ENCODE assay signal across 8 cellular contexts in the genomic region with DNA sequence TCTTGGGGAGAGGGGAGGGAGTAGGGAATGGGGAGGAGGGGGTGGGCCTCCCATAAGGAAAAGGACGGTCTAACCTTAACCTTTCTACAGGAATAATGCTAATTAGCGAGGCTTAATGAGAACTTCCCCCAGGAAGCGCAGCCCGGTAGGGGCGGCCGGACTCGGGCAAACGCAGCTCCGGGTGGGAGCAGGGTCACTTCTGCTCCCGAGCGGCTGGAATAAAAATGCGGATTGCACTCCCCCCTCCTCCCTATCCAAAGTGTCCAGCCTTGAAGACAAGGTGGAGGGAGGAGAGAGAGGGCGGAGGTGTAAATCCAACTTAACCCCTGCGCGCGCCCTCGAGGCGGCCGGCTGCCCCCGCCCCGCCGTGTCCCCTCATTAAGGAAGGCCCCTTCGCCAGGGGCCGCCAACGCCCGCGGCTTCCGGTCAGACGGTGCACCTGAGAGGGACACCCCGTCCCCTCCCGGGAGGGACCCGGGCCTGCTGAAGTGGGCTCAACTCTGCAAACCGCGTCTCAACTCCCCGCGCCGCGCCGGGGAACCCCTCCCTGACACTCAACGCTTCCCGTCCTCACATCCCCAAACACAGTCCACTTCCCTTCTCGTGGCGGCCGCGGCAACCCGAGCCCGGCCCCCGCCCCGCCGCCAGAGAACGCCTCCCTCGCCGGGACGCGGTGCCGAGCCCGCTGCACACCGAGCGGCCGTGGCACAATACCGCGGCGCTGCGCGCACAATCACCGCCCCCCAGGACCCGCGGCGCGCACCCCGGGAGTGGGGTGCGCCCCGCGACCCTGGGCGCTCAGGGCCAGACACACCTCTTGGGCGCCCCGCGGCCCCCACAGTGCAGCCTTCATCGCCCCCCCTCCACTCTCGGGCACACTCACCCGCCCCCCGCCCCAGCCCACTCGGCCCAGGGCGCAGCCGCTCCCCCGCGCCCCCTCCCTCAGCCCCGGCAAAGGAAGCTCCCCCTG.
DNase-seq lines count a peak whose midpoint lies in the region; ATAC-seq and TF ChIP-seq lines count a peak whose summit lies in the region.

No MANE protein-coding gene starts in this region.

- peak overlapping the region; percentile 53 for H3K23ac ChIP-seq in IMR-90 (ENCODE audit: low read depth, low read length)

- POLR2A ChIA-PET in IMR-90 (lab: Charles Lee; ENCODE audit: unreplicated experiment) = interaction anchor here (0.6 to 0.7 kb wide), 3 partner anchors 19 to 135 kb away, joined by 3 to 8 read pairs (median 3); no protein-coding TSS in a partner anchor
- POLR2A ChIA-PET in activated B cell treated with CpG ODN at 0.5 μM for 24 hours (lab: Charles Lee) = no interaction called here

- H2BK20ac ChIP-seq in IMR-90 (ENCODE audit: low read depth, low read length) = no peak overlapping the region

- H3K4me3 Mint-ChIP-seq in activated B cell treated with CpG ODN at 0.5 μM for 24 hours = peak overlapping the region; percentile 73

- peak overlapping the region; percentile 88 for H2AFZ ChIP-seq in IMR-90 (replicated peaks; ENCODE audit: low read length, poor library complexity)

- TF ChIP-seq RAD21 in IMR-90 (IDR thresholded peaks at IDR 0.05; ENCODE audit: low read length) = no peak

- H3K4me3 ChIP-seq in IMR-90 (ENCODE audit: insufficient read depth, low read depth, low read length) (peak overlapping the region; percentile 80), epithelial cell of esophagus (ENCODE audit: low read length) (peak overlapping the region; percentile 48), muscle layer of colon (ENCODE audit: low read depth in 1 of 2, low read length in 2 of 2) (peak overlapping the region; percentile 34 to 61), urinary bladder (ENCODE audit: low read depth, low read length) (peak overlapping the region; percentile 94)

- CTCF ChIA-PET in IMR-90 (lab: Yijun Ruan, JAX) = no interaction called here
- CTCF ChIA-PET in activated B cell treated with CpG ODN at 0.5 μM for 24 hours (lab: Charles Lee) = no interaction called here

- no peak overlapping the region for H3K56ac ChIP-seq in IMR-90 (ENCODE audit: extremely low read depth, insufficient read depth, low read length)

- no TSS peak for BruUV-seq in IMR-90 (replicated peaks; lab: Mats Ljungman, UMichigan)

- peaks cover 41% of the 10 kb centered on the region for H4K20me1 ChIP-seq in IMR-90 (ENCODE audit: insufficient read depth, low read length)

- H3K27me3 Mint-ChIP-seq in activated B cell treated with CpG ODN at 0.5 μM for 24 hours = no peaks in the 10 kb centered on the region

- no peak overlapping the region for H3K18ac ChIP-seq in IMR-90 (ENCODE audit: low read depth, low read length)

- peak overlapping the region; percentile 58; the same call in 1 of the 2 replicates for H2AK5ac ChIP-seq in IMR-90 (ENCODE audit: low read depth, low read length)

- no peak overlapping the region; the same call in 1 of the 2 replicates for H3K4ac ChIP-seq in IMR-90 (ENCODE audit: low read depth, low read length)

- no peaks in the 10 kb centered on the region for H3K9me3 Mint-ChIP-seq in activated B cell treated with CpG ODN at 0.5 μM for 24 hours

- H3K79me1 ChIP-seq in IMR-90 (ENCODE audit: low read depth in 1 of 2, low read length in 2 of 2) = peaks cover 5 to 50% of the 10 kb centered on the region in 2 experiments; a peak in 2 of 4 replicates

- H2AK9ac ChIP-seq in IMR-90 (replicated peaks; ENCODE audit: low read depth, low read length, poor library complexity) = peak overlapping the region; percentile 88

- peak; percentile 26 for ATAC-seq in IMR-90 (ENCODE audit: low read depth)
- ATAC-seq in activated B cell treated with CpG ODN at 0.5 μM for 24 hours (ENCODE audit: low read depth) = peak; percentile 22

- no peak overlapping the region for H3K27ac Mint-ChIP-seq in activated B cell treated with CpG ODN at 0.5 μM for 24 hours

- peaks cover 12% of the 10 kb centered on the region for H3K9me1 ChIP-seq in IMR-90 (ENCODE audit: insufficient read depth, low read length)

- TF ChIP-seq POLR2A in IMR-90 (IDR thresholded peaks at IDR 0.05; ENCODE audit: low read depth, low read length) = 0 out of 2 replicates have a peak, but pooled peaks have one; percentile 12

- intact Hi-C loops in IMR-90 (cut with micrococcal nuclease) (no loop called here), activated B cell treated with CpG ODN at 0.5 μM for 24 hours (cut with micrococcal nuclease) (loop anchor here (5.0 kb wide), 1 partner anchor 125 kb away; a partner anchor contains a TSS)

- TF ChIP-seq CTCF in C4-2B (conservative IDR thresholded peaks at IDR 0.05) (no peak), IMR-90 (conservative IDR thresholded peaks at IDR 0.05; ENCODE audit: low read depth, low read length) (no peak), activated B cell treated with CpG ODN at 0.5 μM for 24 hours (IDR thresholded peaks at IDR 0.05) (no peak), epithelial cell of esophagus (IDR thresholded peaks at IDR 0.05; ENCODE audit: insufficient read depth, low read depth, low read length, missing control alignments) (no peak)

- H3K36me3 Mint-ChIP-seq in activated B cell treated with CpG ODN at 0.5 μM for 24 hours (ENCODE audit: low read depth) = peaks cover 3% of the 10 kb centered on the region

- H3K27me3 ChIP-seq in IMR-90 (ENCODE audit: control insufficient read depth, insufficient read depth, low read length) = no peaks in the 10 kb centered on the region; the same call in 1 of the 2 replicates
- H3K27me3 ChIP-seq in muscle layer of colon (ENCODE audit: control insufficient read depth in 1 of 2, insufficient read depth in 2 of 2, low read length in 2 of 2) = no peaks in the 10 kb centered on the region

- dilution Hi-C loops in IMR-90 (cut with HindIII; ENCODE audit: low sequenced_read_pairs, unreplicated experiment) = no loop called here

- no peak for DNase-seq in IMR-90
- DNase-seq in activated B cell treated with CpG ODN at 0.5 μM for 24 hours = peak; percentile 46
- peak; percentile 30 for DNase-seq in epithelial cell of esophagus (ENCODE audit: low read depth)
- DNase-seq in T1000 (lab: John Stamatoyannopoulos, UW) = no peak
- no peak for DNase-seq in DMS153 (lab: John Stamatoyannopoulos, UW)

- WGBS in IMR-90 (ENCODE audit: extremely low coverage in 2 of 2, insufficient read length in 1 of 2), 2 experiments = 0% methylated on average over 8 of the region's 88 CpGs; no CpG with 5 or more reads in 1 of the 2 experiments
- WGBS in urinary bladder = 2% methylated on average over 88 of the region's 88 CpGs

- H2BK15ac ChIP-seq in IMR-90 (ENCODE audit: low read depth, low read length) = no peak overlapping the region

- peak overlapping the region; percentile 76; the same call in 1 of the 2 replicates for H3K14ac ChIP-seq in IMR-90 (replicated peaks; ENCODE audit: low read depth, low read length)

- H4K91ac ChIP-seq in IMR-90 (ENCODE audit: insufficient read depth, low read depth, low read length) = no peak overlapping the region; the same call in 1 of the 2 replicates

- H3K4me2 ChIP-seq in IMR-90 (ENCODE audit: low read depth, low read length) = peak overlapping the region; percentile 84

- H3K9ac ChIP-seq in IMR-90 (ENCODE audit: low read depth, low read length) = peak overlapping the region; percentile 54
- peak overlapping the region; percentile 21 for H3K9ac ChIP-seq in muscle layer of colon (ENCODE audit: low read length)

- H4K8ac ChIP-seq in IMR-90 (ENCODE audit: low read depth in 2 of 2, low read length in 2 of 2) = no peak overlapping the region; a peak in 1 of 4 replicates

- peak overlapping the region; percentile 0 for H2BK5ac ChIP-seq in IMR-90 (ENCODE audit: low read depth, low read length, poor library complexity, severe bottlenecking)

- H3K4me1 ChIP-seq in IMR-90 (ENCODE audit: control insufficient read depth, insufficient read depth, low read length) (peaks cover 10% of the 10 kb centered on the region; the same call in 1 of the 2 replicates), muscle layer of colon (ENCODE audit: insufficient read depth, low read length) (peaks cover 50% of the 10 kb centered on the region), urinary bladder (ENCODE audit: insufficient read depth) (no peaks in the 10 kb centered on the region)

- no peaks in the 10 kb centered on the region for H3K9me3 ChIP-seq in IMR-90 (ENCODE audit: control insufficient read depth, insufficient read depth, low read length)
- H3K9me3 ChIP-seq in muscle layer of colon (ENCODE audit: low read length) = no peaks in the 10 kb centered on the region

- H2BK120ac ChIP-seq in IMR-90 (ENCODE audit: low read depth, low read length) = 0 out of 2 replicates have a peak overlapping the region, but pooled peaks have one; percentile 25

- H3K36me3 ChIP-seq in IMR-90 (ENCODE audit: control insufficient read depth, insufficient read depth, low read length) (no peaks in the 10 kb centered on the region; the same call in 1 of the 2 replicates), muscle layer of colon (ENCODE audit: insufficient read depth, low read length) (no peaks in the 10 kb centered on the region), urinary bladder (ENCODE audit: insufficient read depth) (no peaks in the 10 kb centered on the region)

- in situ Hi-C loops in IMR-90 (cut with MboI; ENCODE audit: low sequenced_read_pairs) = loop anchor here (25.0 kb wide), 1 partner anchor 645 kb away; a partner anchor contains a TSS

- peaks cover 14% of the 10 kb centered on the region for H3K4me1 Mint-ChIP-seq in activated B cell treated with CpG ODN at 0.5 μM for 24 hours

- H4K5ac ChIP-seq in IMR-90 (ENCODE audit: low read depth, low read length) = no peak overlapping the region

- H3K27ac ChIP-seq in C4-2B = peak overlapping the region; percentile 84
- peak overlapping the region; percentile 35; the same call in 1 of the 2 replicates for H3K27ac ChIP-seq in IMR-90 (ENCODE audit: insufficient read depth, low read length)
- peak overlapping the region; percentile 90 for H3K27ac ChIP-seq in muscle layer of colon (ENCODE audit: low read depth, low read length)
- peak overlapping the region; percentile 69 for H3K27ac ChIP-seq in urinary bladder (ENCODE audit: low read depth)

TF ChIP-seq in IMR-90, 13 proteins besides CTCF, POLR2A, EP300 and RAD21:
- TF ChIP-seq RCOR1 (IDR thresholded peaks at IDR 0.05; ENCODE audit: insufficient replicate concordance, low read length) = no peak
- no peak for TF ChIP-seq FOS (IDR thresholded peaks at IDR 0.05; ENCODE audit: low read depth, low read length)
- no peak for TF ChIP-seq RFX5 (IDR thresholded peaks at IDR 0.05; ENCODE audit: low read depth, low read length)
- TF ChIP-seq MAFK (IDR thresholded peaks at IDR 0.05; ENCODE audit: low read depth, low read length) = no peak
- peak; percentile 45; the same call in 1 of the 2 replicates for TF ChIP-seq MXI1 (IDR thresholded peaks at IDR 0.05; ENCODE audit: borderline replicate concordance, low read depth, low read length)
- no peak for TF ChIP-seq NFE2L2 (IDR thresholded peaks at IDR 0.05; ENCODE audit: low read depth, low read length)

Comparison
In these comparisons a context has a peak if more than half of its experiments do, and no peak if none do; other contexts are left out.
1. H3K27ac ChIP-seq: peak in every context shown above with its lines; median percentile 90 in muscle layer of colon; 84 in C4-2B; 69 in urinary bladder; 35 in IMR-90.
2. DNase-seq: peak in activated B cell treated with CpG ODN at 0.5 μM for 24 hours (single experiment) and epithelial cell of esophagus (single experiment); none in IMR-90 (single experiment), T1000 (single experiment) and DMS153 (single experiment).
3. Peak in every context shown above with its lines, with median percentiles within 50 percentile points of each other: H3K4me3 ChIP-seq.